Comparison of ENCODE assay signal across 1 cellular context in genomic region chr1:204647114-204647804, GRCh38.
A peak's percentile ranks its signal among the peaks of the same experiment; 100 is the strongest.
TF ChIP-seq lines count a peak whose summit lies in the region.

No MANE protein-coding gene starts in this region.

TF ChIP-seq in Ishikawa, 13 proteins besides CTCF, POLR2A, EP300 and RAD21 (continued from another document):
- TF ChIP-seq REST (IDR thresholded peaks at IDR 0.05; ENCODE audit: low read depth) (peak; percentile 95), MAX (IDR thresholded peaks at IDR 0.05) (peak; percentile 66; the same call in 1 of the 2 replicates)
